Comparison of ENCODE assay signal across 8 cellular contexts in the genomic region with DNA sequence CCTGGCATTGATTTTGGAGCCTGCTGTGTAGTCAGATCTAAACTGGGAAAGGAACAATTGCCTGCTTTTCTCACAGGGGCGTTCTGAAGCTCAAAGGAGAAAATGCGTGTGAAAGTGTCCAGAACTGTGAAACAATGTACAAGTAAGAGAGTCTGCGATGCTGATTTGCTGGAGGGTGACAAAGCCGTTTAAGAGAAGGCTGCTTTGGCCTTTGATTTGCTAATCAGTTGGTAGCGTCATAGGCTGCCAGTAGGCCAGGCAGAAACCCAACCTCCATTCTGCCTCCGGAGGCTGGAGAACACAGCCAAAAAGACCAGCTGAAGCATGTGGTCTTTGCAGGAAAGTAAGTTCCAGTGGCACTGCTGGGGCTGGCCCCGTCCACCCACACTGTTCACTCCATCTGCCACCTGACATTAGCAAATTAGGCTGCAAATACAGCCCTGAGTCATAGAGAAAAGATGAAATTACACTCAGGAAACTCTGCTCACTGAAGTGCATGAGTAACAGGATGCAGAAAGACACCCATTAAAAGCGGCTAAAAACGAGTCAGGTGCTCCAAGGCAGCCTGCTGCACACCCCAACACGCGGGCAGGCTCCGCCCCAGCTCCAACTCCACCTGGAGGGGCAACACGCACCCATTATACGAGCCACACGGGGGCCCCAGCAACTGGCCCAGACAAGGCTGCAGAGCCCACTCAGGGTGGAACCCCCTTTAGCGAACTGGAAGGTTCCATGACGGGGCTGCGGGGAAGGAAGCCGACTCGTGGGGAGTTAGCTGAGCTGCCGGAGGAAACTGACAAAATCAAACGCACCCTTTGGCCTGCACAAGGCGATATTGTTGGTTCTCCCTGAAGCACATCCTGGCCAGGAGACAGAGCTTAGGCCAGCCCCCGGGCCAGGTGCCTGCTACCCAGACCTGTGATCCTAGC. TPM values are rescaled to one million over a fixed set of nuclear protein-coding genes. Genes with fewer than 3 reads are reported as not detected.
DNase-seq lines count a peak whose midpoint lies in the region; ATAC-seq and TF ChIP-seq lines count a peak whose summit lies in the region.

No MANE protein-coding gene starts in this region.

- H3K79me2 ChIP-seq in GM23338 (replicated peaks; ENCODE audit: insufficient read depth), result no peaks in the 10 kb centered on the region

- H3K9me3 Mint-ChIP-seq in GM23338, result no peaks in the 10 kb centered on the region
- H3K9me3 Mint-ChIP-seq in stimulated activated naive B cell treated with anti-CD40 and anti-IgM and Interleukin-4, amounts not matched to agents 10 μg/mL and 1 μg/mL and 100 μg/mL, for 72 hours, result no peaks in the 10 kb centered on the region

- no peaks in the 10 kb centered on the region for H3K27me3 Mint-ChIP-seq in GM23338 (ENCODE audit: insufficient read depth, low read depth, poor library complexity)
- H3K27me3 Mint-ChIP-seq in stimulated activated naive B cell treated with anti-CD40 and anti-IgM and Interleukin-4, amounts not matched to agents 10 μg/mL and 1 μg/mL and 100 μg/mL, for 72 hours, result no peaks in the 10 kb centered on the region

- H3K36me3 ChIP-seq in GM23338 (ENCODE audit: insufficient read depth) (no peaks in the 10 kb centered on the region), MG63 (no peaks in the 10 kb centered on the region), mucosa of descending colon (ENCODE audit: low read depth) (no peaks in the 10 kb centered on the region), suprapubic skin (no peaks in the 10 kb centered on the region)

- intact Hi-C loops in mucosa of descending colon (cut with DNase I, micrococcal nuclease), result no loop called here

- no peaks in the 10 kb centered on the region for H3K9me2 ChIP-seq in GM23338 (ENCODE audit: insufficient read depth)

- H3K27ac ChIP-seq in GM23338 (ENCODE audit: low read depth) (no peak overlapping the region), suprapubic skin (no peak overlapping the region)

- H3K4me1 ChIP-seq in GM23338 (ENCODE audit: insufficient read depth) (peaks cover 15% of the 10 kb centered on the region), mucosa of descending colon (ENCODE audit: low read depth) (peaks cover 47% of the 10 kb centered on the region), suprapubic skin (peaks cover 32% of the 10 kb centered on the region)

- H3K9me3 ChIP-seq in MG63, result no peaks in the 10 kb centered on the region
- no peaks in the 10 kb centered on the region for H3K9me3 ChIP-seq in mucosa of descending colon
- H3K9me3 ChIP-seq in suprapubic skin, result no peaks in the 10 kb centered on the region

- H3K4me3 Mint-ChIP-seq in GM23338, result peak overlapping the region; percentile 47; the same call in 2 of the 3 replicates
- peak overlapping the region; percentile 71 to 73 for H3K4me3 Mint-ChIP-seq in stimulated activated naive B cell treated with anti-CD40 and anti-IgM and Interleukin-4, amounts not matched to agents 10 μg/mL and 1 μg/mL and 100 μg/mL, for 72 hours

- 53% methylated on average over 19 of the region's 24 CpGs for WGBS in suprapubic skin

- TF ChIP-seq CTCF in GM23338 (conservative IDR thresholded peaks at IDR 0.05; ENCODE audit: low read depth in 2 of 2), result peak; percentile 20 to 27; a peak in 3 of 4 replicates
- TF ChIP-seq CTCF in mucosa of descending colon (IDR thresholded peaks at IDR 0.05), result no peak
- no peak for TF ChIP-seq CTCF in suprapubic skin (IDR thresholded peaks at IDR 0.05)

- peaks cover 22% of the 10 kb centered on the region for H3K4me1 Mint-ChIP-seq in GM23338
- H3K4me1 Mint-ChIP-seq in stimulated activated naive B cell treated with anti-CD40 and anti-IgM and Interleukin-4, amounts not matched to agents 10 μg/mL and 1 μg/mL and 100 μg/mL, for 72 hours, result peaks cover 23 to 48% of the 10 kb centered on the region in 2 donors

- H3K36me3 Mint-ChIP-seq in GM23338 (ENCODE audit: low read depth), result no peaks in the 10 kb centered on the region
- H3K36me3 Mint-ChIP-seq in stimulated activated naive B cell treated with anti-CD40 and anti-IgM and Interleukin-4, amounts not matched to agents 10 μg/mL and 1 μg/mL and 100 μg/mL, for 72 hours, result no peaks in the 10 kb centered on the region

- peak; percentile 75 for ATAC-seq in GM23338
- ATAC-seq in mucosa of descending colon, result peak; percentile 50
- ATAC-seq in stimulated activated naive B cell treated with anti-CD40 and anti-IgM and Interleukin-4, amounts not matched to agents 10 μg/mL and 1 μg/mL and 100 μg/mL, for 72 hours (replicated peaks), result peak; percentile 85 to 90

- H3F3A ChIP-seq in GM23338 (replicated peaks; ENCODE audit: low read depth), result no peaks in the 10 kb centered on the region

- H3K27me3 ChIP-seq in GM23338 (ENCODE audit: insufficient read depth) (no peaks in the 10 kb centered on the region), MG63 (no peaks in the 10 kb centered on the region), suprapubic skin (no peaks in the 10 kb centered on the region)

- no peak overlapping the region for H3K4me3 ChIP-seq in GM23338
- H3K4me3 ChIP-seq in MG63, result no peak overlapping the region
- H3K4me3 ChIP-seq in mucosa of descending colon, result no peak overlapping the region
- no peak overlapping the region for H3K4me3 ChIP-seq in suprapubic skin

- H2AFZ ChIP-seq in GM23338, result peak overlapping the region; percentile 67

- no peaks in the 10 kb centered on the region for H4K20me1 ChIP-seq in GM23338 (replicated peaks; ENCODE audit: insufficient read depth)

- DNase-seq in GM23338 (ENCODE audit: low spot score) (peak; percentile 73), MG63 (peak; percentile 70), mucosa of descending colon (peak; percentile 53 to 85 (median 72)), suprapubic skin (ENCODE audit: low spot score in 2 of 2) (no peak)
- DNase-seq in activated CD4-positive, CD25-positive, alpha-beta regulatory T cell treated with anti-CD3 and anti-CD28 coated beads, Interleukin-2, amount 50 U/mL, for 16 hours (ENCODE audit: low read depth, low spot score), result peak; percentile 69
- peak; percentile 83 for DNase-seq in central memory CD4-positive, alpha-beta T cell
- DNase-seq in stimulated activated naive B cell treated with anti-CD40 and anti-IgM and Interleukin-4, amounts not matched to agents 10 μg/mL and 1 μg/mL and 100 μg/mL, for 72 hours, result peak; percentile 91

- peak overlapping the region; percentile 89 for H3K27ac Mint-ChIP-seq in GM23338
- peak overlapping the region; percentile 98 for H3K27ac Mint-ChIP-seq in stimulated activated naive B cell treated with anti-CD40 and anti-IgM and Interleukin-4, amounts not matched to agents 10 μg/mL and 1 μg/mL and 100 μg/mL, for 72 hours

- peak; percentile 34 for TF ChIP-seq POLR2A in GM10847 (IDR thresholded peaks at IDR 0.05; ENCODE audit: extremely low read depth, insufficient read length)
- TF ChIP-seq POLR2A in suprapubic skin (IDR thresholded peaks at IDR 0.05), result no peak

- TF ChIP-seq EP300 in suprapubic skin (IDR thresholded peaks at IDR 0.05), result no peak

- peak overlapping the region; percentile 65 for H3K4me2 ChIP-seq in GM23338

TF ChIP-seq in GM23338, 12 proteins besides CTCF, POLR2A, EP300 and RAD21:
- TF ChIP-seq CREB1 (CRISPR knock-in tag; IDR thresholded peaks at IDR 0.05; ENCODE audit: low read depth), result peak; percentile 66
- TF ChIP-seq, protein P1, sequence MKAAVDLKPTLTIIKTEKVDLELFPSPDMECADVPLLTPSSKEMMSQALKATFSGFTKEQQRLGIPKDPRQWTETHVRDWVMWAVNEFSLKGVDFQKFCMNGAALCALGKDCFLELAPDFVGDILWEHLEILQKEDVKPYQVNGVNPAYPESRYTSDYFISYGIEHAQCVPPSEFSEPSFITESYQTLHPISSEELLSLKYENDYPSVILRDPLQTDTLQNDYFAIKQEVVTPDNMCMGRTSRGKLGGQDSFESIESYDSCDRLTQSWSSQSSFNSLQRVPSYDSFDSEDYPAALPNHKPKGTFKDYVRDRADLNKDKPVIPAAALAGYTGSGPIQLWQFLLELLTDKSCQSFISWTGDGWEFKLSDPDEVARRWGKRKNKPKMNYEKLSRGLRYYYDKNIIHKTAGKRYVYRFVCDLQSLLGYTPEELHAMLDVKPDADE (IDR thresholded peaks at IDR 0.05), result no peak
- TF ChIP-seq POLR2AphosphoS5 (IDR thresholded peaks at IDR 0.05; ENCODE audit: low read depth), result peak; percentile 37; the same call in 1 of the 2 replicates
- no peak for TF ChIP-seq ZNF114 (CRISPR knock-in tag; IDR thresholded peaks at IDR 0.05)
- 0 out of 2 replicates have a peak, but pooled peaks have one; percentile 16 for TF ChIP-seq NANOG (IDR thresholded peaks at IDR 0.05; ENCODE audit: borderline replicate concordance)
TF ChIP-seq in GM23338: peak in this region for 3.

RNA-seq across cellular contexts. Expression of a gene that starts 31.6 kb away (rescaled TPM):
- total RNA-seq in GM23338 (2014; rRNA removed; shearing (Covaris generic)), result 1.3 TPM in 1 of 2 replicates, not detected in the other
- 15.4 and 15.7 TPM in 2 replicates for polyA plus RNA-seq in GM23338 (2016; fragmentation: Nextera tagmentation; extraction: Ambion mirVana)
- total RNA-seq in MG63 (2014; rRNA removed; shearing (Covaris generic); ENCODE audit: low replicate concordance), result not detected in 2 replicates
- total RNA-seq in mucosa of descending colon, result not detected
- not detected for total RNA-seq in suprapubic skin

RNA-seq across cellular contexts. Expression of a gene that starts 36.7 kb away (rescaled TPM):
- total RNA-seq in GM23338 (2014; rRNA removed; shearing (Covaris generic)), result 4.0 and 4.5 TPM in 2 replicates
- polyA plus RNA-seq in GM23338 (2016; fragmentation: Nextera tagmentation; extraction: Ambion mirVana), result 6.7 and 7.1 TPM in 2 replicates
- total RNA-seq in MG63 (2014; rRNA removed; shearing (Covaris generic); ENCODE audit: low replicate concordance), result not detected in 2 replicates
- total RNA-seq in mucosa of descending colon, result 100 to 1,000 TPM in 1 of 3 donors, 10 to 100 TPM in 2; 16.4 to 135 (median 22.9) TPM
- not detected for total RNA-seq in suprapubic skin

Comparison
In these comparisons a context has a peak if more than half of its experiments do, and no peak if none do; other contexts are left out.
1. DNase-seq: peak in GM23338 (single experiment), MG63 (single experiment), activated CD4-positive, CD25-positive, alpha-beta regulatory T cell treated with anti-CD3 and anti-CD28 coated beads, Interleukin-2, amount 50 U/mL, for 16 hours (single experiment), central memory CD4-positive, alpha-beta T cell (single experiment), mucosa of descending colon (3 of 3) and stimulated activated naive B cell treated with anti-CD40 and anti-IgM and Interleukin-4, amounts not matched to agents 10 μg/mL and 1 μg/mL and 100 μg/mL, for 72 hours (single experiment); none in suprapubic skin (0 of 2).
2. CTCF ChIP-seq: peak in GM23338 (2 of 2); none in mucosa of descending colon (single experiment) and suprapubic skin (0 of 2).
3. Peak in every context shown above with its lines, with median percentiles within 50 percentile points of each other: ATAC-seq.